ENCODE assay signal across 13 cellular contexts in the genomic region with DNA sequence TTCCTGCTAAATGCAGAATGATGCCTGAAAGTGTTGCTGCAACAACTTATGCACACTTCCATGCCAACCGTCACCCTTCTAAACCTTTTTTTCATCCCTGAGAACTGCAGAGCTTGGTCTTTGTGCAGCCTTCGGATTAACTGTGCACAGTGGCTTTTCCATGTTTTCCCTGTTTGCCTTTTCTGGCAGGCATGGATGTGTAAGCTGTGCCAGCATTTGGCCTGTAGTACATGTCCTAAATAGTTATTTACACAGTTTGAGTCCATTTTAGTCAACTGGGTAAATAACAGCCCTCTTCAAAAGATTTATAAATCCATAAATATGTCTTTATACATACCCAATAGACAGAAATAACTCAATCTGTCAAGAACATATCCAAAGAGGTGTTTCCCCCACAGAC. TPM values are rescaled to one million over a fixed set of nuclear protein-coding genes. Genes with fewer than 3 reads are reported as not detected.
DNase-seq lines count a peak whose midpoint lies in the region; ATAC-seq and TF ChIP-seq lines count a peak whose summit lies in the region.
"Had no signal": no experiment of that assay in that cellular context is flagged by ENCODE, and none has a peak within 500 bp of the region (broad histone marks: within the 10 kb centered on the region; RNA-seq: fewer than 3 reads in every experiment).

No MANE protein-coding gene starts in this region.

- H3K27me3 ChIP-seq in KMS-11 (ENCODE audit: insufficient read depth, low read depth), result no peaks in the 10 kb centered on the region
- H3K27me3 ChIP-seq in thyroid gland, result no peaks in the 10 kb centered on the region

- no peak for DNase-seq in HEK293T (ENCODE audit: extremely low spot score)
- DNase-seq in progenitor cell of endocrine pancreas (ENCODE audit: low spot score, unreplicated experiment), result no peak
- no peak for DNase-seq in thyroid gland
- DNase-seq: NCI-H1048, NCI-H187 treated with DMSO at 0.1 percent for 48 hours, NCI-H524 treated with DMSO at 0.1 percent for 48 hours, PC-3, T-cell had no signal

- H3K27ac Mint-ChIP-seq in brain (peak overlapping the region in 3 of 5 experiments; percentile 12 to 80 (median 78)), progenitor cell of endocrine pancreas (peak overlapping the region; percentile 62)
- H3K27ac Mint-ChIP-seq: T-cell had no signal

- H2AFZ ChIP-seq in KMS-11 (ENCODE audit: low read depth), result no peak overlapping the region

- H3K9ac ChIP-seq in KMS-11, result no peak overlapping the region

- no peak for TF ChIP-seq POLR2A in thyroid gland (IDR thresholded peaks at IDR 0.05)

- H3K9me3 ChIP-seq in thyroid gland, result no peaks in the 10 kb centered on the region

- H3K4me3 ChIP-seq in KMS-11 (IDR thresholded peaks at IDR 0.05; ENCODE audit: insufficient read depth, low read depth, low read length) (no peak overlapping the region), thyroid gland (replicated peaks in 1 of 3) (no peak overlapping the region)
- H3K4me3 ChIP-seq: K562 had no signal

- no peaks in the 10 kb centered on the region for H3K36me3 ChIP-seq in KMS-11 (ENCODE audit: insufficient read depth)
- H3K36me3 ChIP-seq in thyroid gland, result no peaks in the 10 kb centered on the region

- ATAC-seq in GM18520 (IDR thresholded peaks at IDR 0.05; ENCODE audit: unreplicated experiment), result no peak
- ATAC-seq in GM19455 (IDR thresholded peaks at IDR 0.05; ENCODE audit: unreplicated experiment), result no peak
- ATAC-seq: PC-3, T-cell had no signal

- no peaks in the 10 kb centered on the region for H4K20me1 ChIP-seq in KMS-11 (ENCODE audit: insufficient read depth)

- H3K4me1 ChIP-seq in KMS-11 (ENCODE audit: low read depth, poor library complexity, severe bottlenecking), result peaks cover 56% of the 10 kb centered on the region
- no peaks in the 10 kb centered on the region for H3K4me1 ChIP-seq in thyroid gland

- H3K9me3 Mint-ChIP-seq in brain (no peaks in the 10 kb centered on the region), progenitor cell of endocrine pancreas (ENCODE audit: low read depth) (no peaks in the 10 kb centered on the region)

- intact Hi-C loops in thyroid gland (cut with DNase I), result no loop called here

- WGBS in thyroid gland, 2 donors, result 87 to 97% methylated on average over 2 of the region's 2 CpGs

- H3K4me2 ChIP-seq in KMS-11, result peak overlapping the region; percentile 77; the same call in 1 of the 2 replicates

- H3K4me3 Mint-ChIP-seq in brain (peak overlapping the region in 2 of 5 experiments; percentile 14 to 26), progenitor cell of endocrine pancreas (ENCODE audit: low read depth) (no peak overlapping the region)
- H3K4me3 Mint-ChIP-seq: T-cell had no signal

- H3K36me3 Mint-ChIP-seq in brain (peaks cover 47% of the 10 kb centered on the region), progenitor cell of endocrine pancreas (ENCODE audit: insufficient read depth) (peaks cover 34% of the 10 kb centered on the region)
- H3K36me3 Mint-ChIP-seq: T-cell had no signal

- TF ChIP-seq CTCF in KMS-11 (conservative IDR thresholded peaks at IDR 0.05; ENCODE audit: low read depth, low read length), result no peak
- TF ChIP-seq CTCF in brain (conservative IDR thresholded peaks at IDR 0.05), result no peak
- TF ChIP-seq CTCF in progenitor cell of endocrine pancreas (IDR thresholded peaks at IDR 0.05; ENCODE audit: unreplicated experiment), result no peak
- no peak for TF ChIP-seq CTCF in thyroid gland (IDR thresholded peaks at IDR 0.05)

- H3K27ac ChIP-seq in KMS-11 (peak overlapping the region; percentile 58; the same call in 1 of the 2 replicates), thyroid gland (no peak overlapping the region)

- CTCF ChIA-PET in HEK293T (lab: Yijun Ruan, JAX), result no interaction called here

- H3K79me2 ChIP-seq in KMS-11 (ENCODE audit: insufficient read depth, low read depth), result no peaks in the 10 kb centered on the region

- POLR2A ChIA-PET in HEK293T (lab: Yijun Ruan, JAX), result no interaction called here

- H3K4me1 Mint-ChIP-seq in brain (peaks cover 96% of the 10 kb centered on the region), progenitor cell of endocrine pancreas (ENCODE audit: low read depth) (peaks cover 88% of the 10 kb centered on the region)
- H3K4me1 Mint-ChIP-seq: T-cell had no signal

- H3K27me3 Mint-ChIP-seq in brain, result peaks cover 4% of the 10 kb centered on the region
- H3K27me3 Mint-ChIP-seq in progenitor cell of endocrine pancreas, result no peaks in the 10 kb centered on the region

TF ChIP-seq in HEK293T, 16 proteins besides CTCF, POLR2A, EP300 and RAD21:
- TF ChIP-seq, protein P1, sequence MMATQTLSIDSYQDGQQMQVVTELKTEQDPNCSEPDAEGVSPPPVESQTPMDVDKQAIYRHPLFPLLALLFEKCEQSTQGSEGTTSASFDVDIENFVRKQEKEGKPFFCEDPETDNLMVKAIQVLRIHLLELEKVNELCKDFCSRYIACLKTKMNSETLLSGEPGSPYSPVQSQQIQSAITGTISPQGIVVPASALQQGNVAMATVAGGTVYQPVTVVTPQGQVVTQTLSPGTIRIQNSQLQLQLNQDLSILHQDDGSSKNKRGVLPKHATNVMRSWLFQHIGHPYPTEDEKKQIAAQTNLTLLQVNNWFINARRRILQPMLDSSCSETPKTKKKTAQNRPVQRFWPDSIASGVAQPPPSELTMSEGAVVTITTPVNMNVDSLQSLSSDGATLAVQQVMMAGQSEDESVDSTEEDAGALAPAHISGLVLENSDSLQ (IDR thresholded peaks at IDR 0.05), result peak; percentile 31; the same call in 1 of the 2 replicates
- no peak for TF ChIP-seq ZNF384 (IDR thresholded peaks at IDR 0.05)
TF ChIP-seq in HEK293T: peak in this region for 1.

RNA-seq across cellular contexts. Expression of a gene that starts 31.5 kb away (rescaled TPM):
- polyA plus RNA-seq in brain (ENCODE audit: insufficient read depth, low read depth, low replicate concordance), result 3.5 TPM
- total RNA-seq in progenitor cell of endocrine pancreas, result 296 and 306 TPM in 2 replicates
- total RNA-seq in thyroid gland, result 10 to 100 TPM in 2 of 4 donors, 1 to 10 TPM in 2; 6.8 to 11.8 (median 9.4) TPM

Comparison
In these comparisons a context has a peak if more than half of its experiments do, and no peak if none do; other contexts are left out.
1. RNA of a gene that starts 31.5 kb away (total RNA-seq): 296 to 306 TPM in progenitor cell of endocrine pancreas; 6.8 to 11.8 TPM in thyroid gland; every median in the first group is over 10 times any median in the second.